8 cellular contexts compared by ENCODE assay signal in the genomic region with DNA sequence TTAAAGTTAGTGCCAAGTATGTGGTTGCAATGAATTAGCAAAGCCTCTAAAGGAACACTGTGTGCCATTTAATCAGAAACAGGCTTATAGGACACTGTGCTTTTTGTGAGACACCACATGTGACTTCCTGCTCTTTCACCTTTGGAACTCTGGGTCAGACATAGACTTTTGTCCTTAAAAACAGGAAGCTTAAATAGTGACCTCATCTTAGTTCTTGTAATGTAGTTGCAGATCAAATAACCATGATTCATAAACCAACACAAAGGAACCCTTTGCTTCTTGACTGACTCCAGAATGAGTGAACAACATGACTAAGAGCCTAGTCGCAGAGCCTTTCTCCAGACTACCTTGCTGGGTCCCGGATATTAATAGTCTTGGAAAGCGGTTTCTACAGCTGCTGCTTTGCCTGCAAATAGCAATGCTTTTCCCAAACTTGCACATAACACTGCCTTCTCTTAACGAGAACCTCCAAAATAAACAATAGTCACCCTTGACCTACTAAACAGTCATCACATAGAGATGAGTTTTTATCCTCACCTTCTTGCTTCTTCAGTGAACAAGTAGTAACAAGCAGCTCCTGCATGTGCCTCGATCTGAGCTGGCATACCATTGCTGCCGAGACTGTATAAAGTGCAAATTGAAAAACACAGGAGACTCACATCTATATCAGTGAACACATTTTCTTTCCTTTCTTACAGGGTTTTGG.
DNase-seq lines count a peak whose midpoint lies in the region; TF ChIP-seq lines count a peak whose summit lies in the region.
"Not testable (repeated sequence)": the region's sequence is repeated elsewhere in the genome, so short reads cannot be mapped to it uniquely, and the experiment has no call there.

No MANE protein-coding gene starts in this region.

- peak overlapping the region; percentile 66 for H3K27ac Mint-ChIP-seq in T-helper 2 cell treated with Interferon-gamma antibody and Interleukin-4, amounts not matched to agents 5 μg/mL and 100 μg/mL, for 36 hours

- DNase-seq in LHCN-M2 (ENCODE audit: low read depth) (peak; percentile 86), amniotic epithelial cell (ENCODE audit: low read depth) (peak; percentile 14), epithelial cell of prostate (ENCODE audit: low read depth, low spot score) (peak; percentile 92), hepatocyte (ENCODE audit: low spot score) (peak; percentile 1), stromal cell of bone marrow (ENCODE audit: low read depth) (peak; percentile 9)
- DNase-seq in T-helper 2 cell treated with Interferon-gamma antibody and Interleukin-4, amounts not matched to agents 5 μg/mL and 100 μg/mL, for 36 hours (ENCODE audit: low spot score); osteoblast (ENCODE audit: insufficient read length, low spot score, missing footprints): not testable (repeated sequence)

- H3K36me3 ChIP-seq in BLaER1 treated with 17β-estradiol and CSF1 and Interleukin-3, amounts not matched to agents 10 nM and 100 nM; hepatocyte (replicated peaks; ENCODE audit: insufficient read depth, low read depth); osteoblast (ENCODE audit: insufficient read depth, low read length): not testable (repeated sequence)

- not testable (repeated sequence) for H3K79me2 ChIP-seq in hepatocyte; osteoblast (ENCODE audit: insufficient read depth, low read length)

- H3K27me3 ChIP-seq in BLaER1 treated with 17β-estradiol and CSF1 and Interleukin-3, amounts not matched to agents 10 nM and 100 nM; hepatocyte; osteoblast (ENCODE audit: insufficient read depth, low read length): not testable (repeated sequence)

- H2AFZ ChIP-seq in hepatocyte; osteoblast (ENCODE audit: low read length): not testable (repeated sequence)

- H3K9me3 ChIP-seq in BLaER1 treated with 17β-estradiol and CSF1 and Interleukin-3, amounts not matched to agents 10 nM and 100 nM (replicated peaks in 1 of 11); hepatocyte (ENCODE audit: low read depth); osteoblast (ENCODE audit: low read depth, low read length): not testable (repeated sequence)

- peak overlapping the region in 3 of 11 experiments; percentile 3 to 10 (median 9); a peak in 3 of 22 replicates for H3K27ac ChIP-seq in BLaER1 treated with 17β-estradiol and CSF1 and Interleukin-3, amounts not matched to agents 10 nM and 100 nM
- peak overlapping the region; percentile 89 for H3K27ac ChIP-seq in epithelial cell of prostate
- H3K27ac ChIP-seq in hepatocyte: peak overlapping the region; percentile 48
- H3K27ac ChIP-seq in osteoblast (ENCODE audit: low read depth, low read length): peak overlapping the region; percentile 66

- not testable (repeated sequence) for H3K9ac ChIP-seq in BLaER1 treated with 17β-estradiol and CSF1 and Interleukin-3, amounts not matched to agents 10 nM and 100 nM

- H3K4me1 Mint-ChIP-seq in T-helper 2 cell treated with Interferon-gamma antibody and Interleukin-4, amounts not matched to agents 5 μg/mL and 100 μg/mL, for 36 hours (ENCODE audit: low read depth): not testable (repeated sequence)

- H3K9me2 ChIP-seq in hepatocyte (replicated peaks; ENCODE audit: insufficient read depth): not testable (repeated sequence)

- H3K9me3 Mint-ChIP-seq in T-helper 2 cell treated with Interferon-gamma antibody and Interleukin-4, amounts not matched to agents 5 μg/mL and 100 μg/mL, for 36 hours: not testable (repeated sequence)

- not testable (repeated sequence) for TF ChIP-seq CTCF in hepatocyte (IDR thresholded peaks at IDR 0.05; ENCODE audit: poor library complexity); osteoblast (IDR thresholded peaks at IDR 0.05; ENCODE audit: extremely low read depth, low read depth, low read length)

- not testable (repeated sequence) for H4K20me1 ChIP-seq in BLaER1 treated with 17β-estradiol and CSF1 and Interleukin-3, amounts not matched to agents 10 nM and 100 nM; hepatocyte (ENCODE audit: insufficient read depth, poor library complexity, severe bottlenecking); osteoblast (ENCODE audit: insufficient read depth, low read length)

- H3K4me2 ChIP-seq in BLaER1 treated with 17β-estradiol and CSF1 and Interleukin-3, amounts not matched to agents 10 nM and 100 nM: peak overlapping the region; percentile 18 to 85 (median 33); a peak in 20 of 22 replicates
- H3K4me2 ChIP-seq in hepatocyte: not testable (repeated sequence)
- peak overlapping the region; percentile 37 for H3K4me2 ChIP-seq in osteoblast (ENCODE audit: insufficient read depth, low read length)

- H3K36me3 Mint-ChIP-seq in T-helper 2 cell treated with Interferon-gamma antibody and Interleukin-4, amounts not matched to agents 5 μg/mL and 100 μg/mL, for 36 hours (ENCODE audit: low read depth): not testable (repeated sequence)

- 70% methylated on average over 5 of the region's 6 CpGs for WGBS in hepatocyte (ENCODE audit: low lambda C conversion rate, missing lambda C conversion rate)

- not testable (repeated sequence) for H3K27me3 Mint-ChIP-seq in T-helper 2 cell treated with Interferon-gamma antibody and Interleukin-4, amounts not matched to agents 5 μg/mL and 100 μg/mL, for 36 hours (ENCODE audit: low read depth)

- peak overlapping the region; percentile 3 for H3K4me3 Mint-ChIP-seq in T-helper 2 cell treated with Interferon-gamma antibody and Interleukin-4, amounts not matched to agents 5 μg/mL and 100 μg/mL, for 36 hours

- not testable (repeated sequence) for H3K4me1 ChIP-seq in BLaER1 treated with 17β-estradiol and CSF1 and Interleukin-3, amounts not matched to agents 10 nM and 100 nM; hepatocyte (ENCODE audit: insufficient read depth); osteoblast (ENCODE audit: insufficient read depth, low read length)

- not testable (repeated sequence) for H3K4me3 ChIP-seq in BLaER1 treated with 17β-estradiol and CSF1 and Interleukin-3, amounts not matched to agents 10 nM and 100 nM; hepatocyte
- peak overlapping the region; percentile 16 for H3K4me3 ChIP-seq in osteoblast (ENCODE audit: insufficient read depth, low read length)
